ENCODE assay signal across 1 cellular context in the genomic region with DNA sequence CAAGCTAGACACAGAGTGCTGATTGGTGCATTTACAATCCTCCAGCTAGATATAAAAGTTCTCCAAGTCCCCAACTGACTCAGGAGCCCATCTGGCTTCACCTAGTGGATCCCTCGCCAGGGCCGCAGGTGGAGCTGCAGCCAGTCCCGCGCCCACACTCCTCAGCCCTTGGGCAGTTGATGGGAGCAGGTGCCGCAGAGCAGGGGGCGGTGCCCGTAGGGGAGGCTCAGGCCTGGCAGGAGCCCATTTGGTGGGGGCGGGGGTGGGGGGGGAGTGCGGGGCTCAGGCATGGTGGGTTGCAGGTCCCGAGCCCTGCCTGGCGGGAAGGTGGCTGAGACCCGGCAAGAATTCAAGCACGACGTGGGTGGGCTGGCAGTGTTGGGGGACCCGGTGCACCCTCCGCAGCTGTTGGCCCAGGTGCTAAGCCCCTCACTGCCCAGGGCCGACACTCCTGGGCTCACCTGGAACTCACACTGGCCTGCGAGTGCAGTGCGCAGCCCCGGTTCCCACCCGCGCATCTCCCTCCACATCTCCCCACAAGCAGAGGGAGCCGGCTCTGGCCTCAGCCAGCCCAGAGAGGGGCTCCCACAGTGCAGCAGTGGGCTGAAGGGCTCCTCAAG.
TF ChIP-seq lines count a peak whose summit lies in the region.

No MANE protein-coding gene starts in this region.

TF ChIP-seq in WTC11, 78 proteins besides CTCF, POLR2A, EP300 and RAD21 (continued from another document):
- TF ChIP-seq, protein P1, sequence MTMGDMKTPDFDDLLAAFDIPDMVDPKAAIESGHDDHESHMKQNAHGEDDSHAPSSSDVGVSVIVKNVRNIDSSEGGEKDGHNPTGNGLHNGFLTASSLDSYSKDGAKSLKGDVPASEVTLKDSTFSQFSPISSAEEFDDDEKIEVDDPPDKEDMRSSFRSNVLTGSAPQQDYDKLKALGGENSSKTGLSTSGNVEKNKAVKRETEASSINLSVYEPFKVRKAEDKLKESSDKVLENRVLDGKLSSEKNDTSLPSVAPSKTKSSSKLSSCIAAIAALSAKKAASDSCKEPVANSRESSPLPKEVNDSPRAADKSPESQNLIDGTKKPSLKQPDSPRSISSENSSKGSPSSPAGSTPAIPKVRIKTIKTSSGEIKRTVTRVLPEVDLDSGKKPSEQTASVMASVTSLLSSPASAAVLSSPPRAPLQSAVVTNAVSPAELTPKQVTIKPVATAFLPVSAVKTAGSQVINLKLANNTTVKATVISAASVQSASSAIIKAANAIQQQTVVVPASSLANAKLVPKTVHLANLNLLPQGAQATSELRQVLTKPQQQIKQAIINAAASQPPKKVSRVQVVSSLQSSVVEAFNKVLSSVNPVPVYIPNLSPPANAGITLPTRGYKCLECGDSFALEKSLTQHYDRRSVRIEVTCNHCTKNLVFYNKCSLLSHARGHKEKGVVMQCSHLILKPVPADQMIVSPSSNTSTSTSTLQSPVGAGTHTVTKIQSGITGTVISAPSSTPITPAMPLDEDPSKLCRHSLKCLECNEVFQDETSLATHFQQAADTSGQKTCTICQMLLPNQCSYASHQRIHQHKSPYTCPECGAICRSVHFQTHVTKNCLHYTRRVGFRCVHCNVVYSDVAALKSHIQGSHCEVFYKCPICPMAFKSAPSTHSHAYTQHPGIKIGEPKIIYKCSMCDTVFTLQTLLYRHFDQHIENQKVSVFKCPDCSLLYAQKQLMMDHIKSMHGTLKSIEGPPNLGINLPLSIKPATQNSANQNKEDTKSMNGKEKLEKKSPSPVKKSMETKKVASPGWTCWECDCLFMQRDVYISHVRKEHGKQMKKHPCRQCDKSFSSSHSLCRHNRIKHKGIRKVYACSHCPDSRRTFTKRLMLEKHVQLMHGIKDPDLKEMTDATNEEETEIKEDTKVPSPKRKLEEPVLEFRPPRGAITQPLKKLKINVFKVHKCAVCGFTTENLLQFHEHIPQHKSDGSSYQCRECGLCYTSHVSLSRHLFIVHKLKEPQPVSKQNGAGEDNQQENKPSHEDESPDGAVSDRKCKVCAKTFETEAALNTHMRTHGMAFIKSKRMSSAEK (CRISPR knock-in tag; IDR thresholded peaks at IDR 0.05; ENCODE audit: borderline replicate concordance), result no peak
- TF ChIP-seq, protein P2, sequence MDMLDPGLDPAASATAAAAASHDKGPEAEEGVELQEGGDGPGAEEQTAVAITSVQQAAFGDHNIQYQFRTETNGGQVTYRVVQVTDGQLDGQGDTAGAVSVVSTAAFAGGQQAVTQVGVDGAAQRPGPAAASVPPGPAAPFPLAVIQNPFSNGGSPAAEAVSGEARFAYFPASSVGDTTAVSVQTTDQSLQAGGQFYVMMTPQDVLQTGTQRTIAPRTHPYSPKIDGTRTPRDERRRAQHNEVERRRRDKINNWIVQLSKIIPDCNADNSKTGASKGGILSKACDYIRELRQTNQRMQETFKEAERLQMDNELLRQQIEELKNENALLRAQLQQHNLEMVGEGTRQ (CRISPR knock-in tag; IDR thresholded peaks at IDR 0.05), result no peak
- TF ChIP-seq, protein P3, sequence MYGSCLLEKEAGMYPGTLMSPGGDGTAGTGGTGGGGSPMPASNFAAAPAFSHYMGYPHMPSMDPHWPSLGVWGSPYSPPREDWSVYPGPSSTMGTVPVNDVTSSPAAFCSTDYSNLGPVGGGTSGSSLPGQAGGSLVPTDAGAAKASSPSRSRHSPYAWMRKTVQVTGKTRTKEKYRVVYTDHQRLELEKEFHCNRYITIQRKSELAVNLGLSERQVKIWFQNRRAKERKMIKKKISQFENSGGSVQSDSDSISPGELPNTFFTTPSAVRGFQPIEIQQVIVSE (CRISPR knock-in tag; IDR thresholded peaks at IDR 0.05; ENCODE audit: borderline replicate concordance), result no peak
- TF ChIP-seq NR2C2 (CRISPR knock-in tag; IDR thresholded peaks at IDR 0.05), result no peak
- TF ChIP-seq KAT7 (CRISPR knock-in tag; IDR thresholded peaks at IDR 0.05; ENCODE audit: borderline replicate concordance), result no peak
- TF ChIP-seq ZNF396 (CRISPR knock-in tag; IDR thresholded peaks at IDR 0.05; ENCODE audit: borderline replicate concordance), result no peak
- TF ChIP-seq MXD4 (CRISPR knock-in tag; IDR thresholded peaks at IDR 0.05; ENCODE audit: borderline replicate concordance), result no peak
- TF ChIP-seq, protein P4, sequence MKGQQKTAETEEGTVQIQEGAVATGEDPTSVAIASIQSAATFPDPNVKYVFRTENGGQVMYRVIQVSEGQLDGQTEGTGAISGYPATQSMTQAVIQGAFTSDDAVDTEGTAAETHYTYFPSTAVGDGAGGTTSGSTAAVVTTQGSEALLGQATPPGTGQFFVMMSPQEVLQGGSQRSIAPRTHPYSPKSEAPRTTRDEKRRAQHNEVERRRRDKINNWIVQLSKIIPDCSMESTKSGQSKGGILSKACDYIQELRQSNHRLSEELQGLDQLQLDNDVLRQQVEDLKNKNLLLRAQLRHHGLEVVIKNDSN (CRISPR knock-in tag; IDR thresholded peaks at IDR 0.05), result no peak
- TF ChIP-seq, protein P5, sequence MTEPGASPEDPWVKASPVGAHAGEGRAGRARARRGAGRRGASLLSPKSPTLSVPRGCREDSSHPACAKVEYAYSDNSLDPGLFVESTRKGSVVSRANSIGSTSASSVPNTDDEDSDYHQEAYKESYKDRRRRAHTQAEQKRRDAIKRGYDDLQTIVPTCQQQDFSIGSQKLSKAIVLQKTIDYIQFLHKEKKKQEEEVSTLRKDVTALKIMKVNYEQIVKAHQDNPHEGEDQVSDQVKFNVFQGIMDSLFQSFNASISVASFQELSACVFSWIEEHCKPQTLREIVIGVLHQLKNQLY (CRISPR knock-in tag; IDR thresholded peaks at IDR 0.05), result no peak
- no peak for TF ChIP-seq FOXK1 (CRISPR knock-in tag; IDR thresholded peaks at IDR 0.05)
- TF ChIP-seq SMAD3 (CRISPR knock-in tag; IDR thresholded peaks at IDR 0.05; ENCODE audit: borderline replicate concordance), result no peak
- TF ChIP-seq, protein P6, sequence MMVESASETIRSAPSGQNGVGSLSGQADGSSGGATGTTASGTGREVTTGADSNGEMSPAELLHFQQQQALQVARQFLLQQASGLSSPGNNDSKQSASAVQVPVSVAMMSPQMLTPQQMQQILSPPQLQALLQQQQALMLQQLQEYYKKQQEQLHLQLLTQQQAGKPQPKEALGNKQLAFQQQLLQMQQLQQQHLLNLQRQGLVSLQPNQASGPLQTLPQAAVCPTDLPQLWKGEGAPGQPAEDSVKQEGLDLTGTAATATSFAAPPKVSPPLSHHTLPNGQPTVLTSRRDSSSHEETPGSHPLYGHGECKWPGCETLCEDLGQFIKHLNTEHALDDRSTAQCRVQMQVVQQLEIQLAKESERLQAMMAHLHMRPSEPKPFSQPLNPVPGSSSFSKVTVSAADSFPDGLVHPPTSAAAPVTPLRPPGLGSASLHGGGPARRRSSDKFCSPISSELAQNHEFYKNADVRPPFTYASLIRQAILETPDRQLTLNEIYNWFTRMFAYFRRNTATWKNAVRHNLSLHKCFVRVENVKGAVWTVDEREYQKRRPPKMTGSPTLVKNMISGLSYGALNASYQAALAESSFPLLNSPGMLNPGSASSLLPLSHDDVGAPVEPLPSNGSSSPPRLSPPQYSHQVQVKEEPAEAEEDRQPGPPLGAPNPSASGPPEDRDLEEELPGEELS (CRISPR knock-in tag; IDR thresholded peaks at IDR 0.05), result no peak
- TF ChIP-seq ZNF416 (CRISPR knock-in tag; IDR thresholded peaks at IDR 0.05), result no peak
- no peak for TF ChIP-seq ZNF263 (CRISPR knock-in tag; IDR thresholded peaks at IDR 0.05; ENCODE audit: low read depth)
- no peak for TF ChIP-seq SOX15 (CRISPR knock-in tag; IDR thresholded peaks at IDR 0.05)
